ENCODE assay signal across 14 cellular contexts in the genomic region with DNA sequence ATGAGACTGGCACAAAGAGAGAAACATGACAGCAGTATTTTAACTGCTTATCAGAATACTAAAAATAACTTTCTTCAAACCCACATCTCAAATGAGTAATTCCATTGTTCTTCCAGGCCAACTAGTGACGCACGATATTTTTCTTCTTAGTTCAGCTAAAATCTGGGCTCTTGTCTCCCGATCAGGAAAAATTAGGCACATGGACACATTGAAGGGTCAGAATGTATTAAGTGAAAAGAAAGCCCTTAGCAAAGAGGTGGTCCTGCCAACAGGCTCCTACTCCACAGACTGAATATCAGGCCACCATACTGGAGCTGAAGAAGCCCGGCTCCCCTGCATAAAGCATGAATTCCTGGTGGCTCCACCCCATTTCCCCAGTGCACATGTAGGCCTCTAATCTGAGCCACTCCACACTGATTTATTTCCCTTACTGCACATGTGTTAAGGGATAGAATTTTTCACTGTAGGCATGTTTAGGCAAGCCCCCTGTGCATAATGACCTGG. TPM values are rescaled to one million over a fixed set of nuclear protein-coding genes. Genes with fewer than 3 reads are reported as not detected.
DNase-seq lines count a peak whose midpoint lies in the region; ATAC-seq, FAIRE-seq and TF ChIP-seq lines count a peak whose summit lies in the region.
"Had no signal": no experiment of that assay in that cellular context is flagged by ENCODE, and none has a peak within 500 bp of the region (broad histone marks: within the 10 kb centered on the region; RNA-seq: fewer than 3 reads in every experiment).

No MANE protein-coding gene starts in this region.

- peak overlapping the region; percentile 73 for H2AFZ ChIP-seq in GM23248

- WGBS in GM23248 (ENCODE audit: low coverage in 1 of 2, low lambda C conversion rate in 2 of 2, missing lambda C conversion rate in 2 of 2), 2 experiments = 21 to 30% methylated on average over 4 of the region's 4 CpGs
- WGBS in pancreas, 2 donors = 20 to 36% methylated on average over 4 of the region's 4 CpGs

- DNase-seq in GM23248 (peak; percentile 87), NCI-H524 (lab: John Stamatoyannopoulos, UW) (peak; percentile 61 to 86), dorsolateral prefrontal cortex (no peak), pancreas (peak in 1 of 6 donors; percentile 10), lower lobe of right lung (no peak), GM19238 (ENCODE audit: insufficient read length, low spot score) (no peak)
- DNase-seq in NK-92 treated with Interleukin-12 subunit alpha and Interleukin-12 subunit beta, amount 100 ng/mL, for 24 hours (lab: John Stamatoyannopoulos, UW) = no peak
- DNase-seq: activated T-cell treated with anti-CD3 and anti-CD28 coated beads, Interleukin-2, amount 50 U/mL, for 4 hours; effector memory CD8-positive, alpha-beta T cell; GF-D8; NCI-H1092 treated with DMSO at 0.1 percent for 48 hours had no signal

- ATAC-seq in pancreas (peak in 2 of 4 donors; percentile 10 to 14), GM18861 (IDR thresholded peaks at IDR 0.05; ENCODE audit: unreplicated experiment) (no peak), lower lobe of right lung (no peak)
- ATAC-seq: activated T-cell treated with anti-CD3 and anti-CD28 coated beads, Interleukin-2, amount 50 U/mL, for 4 hours; effector memory CD8-positive, alpha-beta T cell had no signal

- peak overlapping the region; percentile 35 for H3K4me2 ChIP-seq in GM23248 (ENCODE audit: unreplicated experiment)

- H3K4me3 ChIP-seq in GM23248 = no peak overlapping the region
- no peak overlapping the region for H3K4me3 ChIP-seq in dorsolateral prefrontal cortex
- no peak overlapping the region for H3K4me3 ChIP-seq in pancreas
- no peak overlapping the region for H3K4me3 ChIP-seq in lower lobe of right lung
- H3K4me3 ChIP-seq: lung, vagina had no signal

- H3K4me1 ChIP-seq in GM23248 (ENCODE audit: insufficient read depth) (peaks cover 25% of the 10 kb centered on the region), pancreas (peaks cover 4 to 9% (median 8%) of the 10 kb centered on the region in 3 donors), lower lobe of right lung (peaks cover 15% of the 10 kb centered on the region)

- H3K9me2 ChIP-seq in GM23248 (ENCODE audit: insufficient read depth) = no peaks in the 10 kb centered on the region

- no peaks in the 10 kb centered on the region for H3K36me3 ChIP-seq in GM23248 (ENCODE audit: low read depth)
- H3K36me3 ChIP-seq in pancreas = no peaks in the 10 kb centered on the region
- H3K36me3 ChIP-seq in lower lobe of right lung = peaks cover 3% of the 10 kb centered on the region
- H3K36me3 ChIP-seq: vagina had no signal

- H4K20me1 ChIP-seq in GM23248 (ENCODE audit: insufficient read depth) = no peaks in the 10 kb centered on the region

- in situ Hi-C loops in GM23248 (cut with MboI) = no loop called here

- peaks cover 36% of the 10 kb centered on the region for H3F3A ChIP-seq in GM23248 (ENCODE audit: insufficient read depth)

- H3K79me2 ChIP-seq in GM23248 (ENCODE audit: insufficient read depth) = peaks cover 7% of the 10 kb centered on the region

- TF ChIP-seq CTCF in dorsolateral prefrontal cortex (IDR thresholded peaks at IDR 0.05 in 54 of 56, conservative IDR thresholded peaks at IDR 0.05 in 2 of 56; ENCODE audit: low read depth in 1 of 56, partially characterized antibody in 56 of 56) = no peak
- TF ChIP-seq CTCF in pancreas (IDR thresholded peaks at IDR 0.05) = no peak
- no peak for TF ChIP-seq CTCF in lower lobe of right lung (IDR thresholded peaks at IDR 0.05)

- H3K9me3 ChIP-seq in GM23248 (ENCODE audit: low read depth) (no peaks in the 10 kb centered on the region), pancreas (no peaks in the 10 kb centered on the region), lower lobe of right lung (no peaks in the 10 kb centered on the region)
- H3K9me3 ChIP-seq: vagina had no signal

- H3K9ac ChIP-seq in GM23248 = peak overlapping the region; percentile 55

- no peaks in the 10 kb centered on the region for H3K27me3 ChIP-seq in GM23248 (replicated peaks; ENCODE audit: insufficient read depth)
- no peaks in the 10 kb centered on the region for H3K27me3 ChIP-seq in dorsolateral prefrontal cortex
- H3K27me3 ChIP-seq in pancreas = no peaks in the 10 kb centered on the region
- H3K27me3 ChIP-seq in lower lobe of right lung (ENCODE audit: low read depth) = no peaks in the 10 kb centered on the region
- H3K27me3 ChIP-seq: vagina had no signal

- intact Hi-C loops in dorsolateral prefrontal cortex (cut with DNase I) (loop anchor here in 1 of 2 donors (10.0 kb wide), 1 partner anchor 136 kb away; no protein-coding TSS in a partner anchor), pancreas (cut with DNase I) (no loop called here), lower lobe of right lung (cut with DNase I) (no loop called here)

- H3K27ac ChIP-seq in GM23248 (peak overlapping the region; percentile 89), dorsolateral prefrontal cortex (peak overlapping the region in 45 of 59 donors; percentile 5 to 85 (median 60)), pancreas (peak overlapping the region in 3 of 4 donors; percentile 34 to 58 (median 39)), lower lobe of right lung (no peak overlapping the region)
- H3K27ac ChIP-seq: vagina had no signal

- no peak for FAIRE-seq in pancreas (lab: Jason Lieb, UNC)

RNA-seq across cellular contexts. Expression of a gene that starts 9.4 kb away (rescaled TPM):
- 63.8 and 77.3 TPM in 2 replicates for total RNA-seq in GM23248 (2014; rRNA removed; shearing (Covaris generic))
- polyA plus RNA-seq in GM23248 (2016; fragmentation: Nextera tagmentation; extraction: Ambion mirVana) = 69.3 and 78.7 TPM in 2 replicates
- 100 to 1,000 TPM in 2 of 120 experiments, 10 to 100 TPM in 118; 53.3 to 108 (median 80.9) TPM for total RNA-seq in dorsolateral prefrontal cortex
- 10 to 100 TPM; 13.4 to 19.5 (median 14.8) TPM for total RNA-seq in pancreas
- 10 to 100 TPM; 33.5 to 33.7 TPM for polyA plus RNA-seq in pancreas
- total RNA-seq in lower lobe of right lung = 45.7 TPM

RNA-seq across cellular contexts. Expression of a gene that starts 11.8 kb away (rescaled TPM):
- total RNA-seq in GM23248 (2014; rRNA removed; shearing (Covaris generic)) = not detected in 2 replicates
- polyA plus RNA-seq in GM23248 (2016; fragmentation: Nextera tagmentation; extraction: Ambion mirVana) = 0.14 TPM in 1 of 2 replicates, not detected in the other
- total RNA-seq in dorsolateral prefrontal cortex = 1 to 10 TPM in 71 of 120 experiments, under 1 TPM in 49; 0.17 to 9.5 (median 1.2) TPM
- total RNA-seq in pancreas = 1 to 10 TPM in 4 of 6 donors, under 1 TPM in 2; 0.28 to 3.1 (median 1.1) TPM
- 1 to 10 TPM; 1.1 to 1.5 TPM for polyA plus RNA-seq in pancreas
- total RNA-seq in lower lobe of right lung = 36.3 TPM

Comparison
In these comparisons a context has a peak if more than half of its experiments do, and no peak if none do; other contexts are left out.
1. DNase-seq: peak in GM23248 (single experiment) and NCI-H524 (2 of 2); none in dorsolateral prefrontal cortex (0 of 10), NK-92 treated with Interleukin-12 subunit alpha and Interleukin-12 subunit beta, amount 100 ng/mL, for 24 hours (single experiment), lower lobe of right lung (single experiment) and GM19238 (single experiment).